10 cellular contexts compared by ENCODE assay signal in genomic region chr12:67193705-67194104, GRCh38.
DNase-seq lines count a peak whose midpoint lies in the region; TF ChIP-seq lines count a peak whose summit lies in the region.
"Had no signal": no experiment of that assay in that cellular context is flagged by ENCODE, and none has a peak within 500 bp of the region (broad histone marks: within the 10 kb centered on the region; RNA-seq: fewer than 3 reads in every experiment).

No MANE protein-coding gene starts in this region.

- H3K36me3 Mint-ChIP-seq in osteocyte (ENCODE audit: unreplicated experiment) = no peaks in the 10 kb centered on the region

- peaks cover 15% of the 10 kb centered on the region for H3K27me3 Mint-ChIP-seq in osteocyte (ENCODE audit: unreplicated experiment)

- no peak overlapping the region for H3K27ac Mint-ChIP-seq in osteocyte (ENCODE audit: unreplicated experiment)

- in situ Hi-C loops in SK-MEL-5 (cut with HindIII; ENCODE audit: low pct_unique_long_range_greater_than_20kb, low sequenced_read_pairs) = no loop called here

- TF ChIP-seq CTCF in fibroblast of mammary gland (conservative IDR thresholded peaks at IDR 0.05; ENCODE audit: control insufficient read depth, insufficient read depth, low read depth, low read length) = no peak
- no peak for TF ChIP-seq CTCF in osteocyte (IDR thresholded peaks at IDR 0.05)

- H3K9me3 Mint-ChIP-seq in osteocyte (ENCODE audit: unreplicated experiment) = no peaks in the 10 kb centered on the region

- H3K4me1 Mint-ChIP-seq in osteocyte (ENCODE audit: unreplicated experiment) = no peaks in the 10 kb centered on the region

- DNase-seq in activated T-cell treated with anti-CD3 and anti-CD28 coated beads for 48 hours (ENCODE audit: low read depth) = peak; percentile 4
- no peak for DNase-seq in activated T-cell treated with anti-CD3 and anti-CD28 coated beads for 4 hours
- peak; percentile 21 for DNase-seq in SK-MEL-5 (ENCODE audit: low read depth, low spot score)
- DNase-seq in fibroblast of mammary gland (ENCODE audit: low read depth) = peak; percentile 43
- peak; percentile 5 for DNase-seq in stimulated activated CD4-positive, alpha-beta T cell treated with anti-CD3 and anti-CD28 coated beads, Interleukin-4, amount 100 ng/mL, for 1 hour
- DNase-seq in osteocyte (ENCODE audit: extremely low spot score, unreplicated experiment) = no peak
- no peak for DNase-seq in central memory CD4-positive, alpha-beta T cell
- DNase-seq in NCI-H2196 (lab: John Stamatoyannopoulos, UW; ENCODE audit: unreplicated experiment) = no peak
- DNase-seq: activated T-cell treated with anti-CD3 and anti-CD28 coated beads, Interleukin-2, amount 50 U/mL, for 1 hour; NCI-H187 treated with DMSO at 0.1 percent for 48 hours had no signal

- no peak overlapping the region for H3K4me3 Mint-ChIP-seq in osteocyte (ENCODE audit: unreplicated experiment)

- H3K4me3 ChIP-seq in fibroblast of mammary gland (ENCODE audit: control insufficient read depth, low read depth, low read length) = no peak overlapping the region

Comparison
In these comparisons a context has a peak if more than half of its experiments do, and no peak if none do; other contexts are left out.
1. DNase-seq: peak in activated T-cell treated with anti-CD3 and anti-CD28 coated beads for 48 hours (single experiment), SK-MEL-5 (single experiment), fibroblast of mammary gland (single experiment) and stimulated activated CD4-positive, alpha-beta T cell treated with anti-CD3 and anti-CD28 coated beads, Interleukin-4, amount 100 ng/mL, for 1 hour (single experiment); none in activated T-cell treated with anti-CD3 and anti-CD28 coated beads for 4 hours (single experiment), osteocyte (single experiment), central memory CD4-positive, alpha-beta T cell (single experiment) and NCI-H2196 (single experiment).